ENCODE assay signal across 1 cellular context in the genomic region with DNA sequence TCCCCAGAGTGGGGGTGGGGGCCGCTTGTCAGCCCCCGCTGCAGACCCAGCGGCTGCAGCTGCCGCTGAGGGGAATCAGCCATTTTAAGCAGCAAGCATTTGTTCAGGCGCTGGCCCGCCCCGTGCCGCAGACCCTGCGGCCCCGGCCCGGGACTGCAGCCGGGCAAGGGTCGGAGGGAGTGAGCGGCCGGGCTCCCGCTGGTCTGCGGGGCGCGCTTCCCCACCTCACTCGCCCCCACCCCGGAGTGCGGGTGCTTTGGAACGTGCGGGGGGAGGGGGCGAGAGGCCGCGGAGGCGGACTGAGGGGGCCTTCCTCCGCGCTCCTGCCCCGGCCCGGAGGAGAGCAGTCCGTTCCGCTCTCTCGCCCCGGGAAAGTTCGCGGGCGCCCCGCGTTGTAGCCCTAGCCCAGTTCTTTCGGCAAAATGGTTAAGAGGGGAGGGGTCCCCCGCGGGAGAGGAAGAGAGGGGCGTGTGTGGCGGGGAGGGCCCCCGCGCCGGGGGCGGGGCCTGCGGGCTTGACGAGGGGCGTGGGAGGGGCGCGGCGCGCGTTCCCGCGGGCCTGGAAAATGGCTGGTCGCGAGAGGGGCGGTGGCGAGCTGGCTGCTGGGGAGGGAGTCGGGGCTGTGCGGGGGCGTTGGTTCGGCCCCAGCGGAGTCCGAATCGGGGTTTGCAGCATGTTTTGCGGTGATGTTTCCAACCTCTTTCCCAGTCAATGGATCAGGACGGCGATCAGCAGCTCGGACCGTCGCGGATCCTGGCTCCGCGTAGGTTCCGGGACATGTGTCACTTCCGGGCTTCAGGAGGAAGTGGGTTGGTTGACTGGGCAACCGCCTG.
TF ChIP-seq lines count a peak whose summit lies in the region.

No MANE protein-coding gene starts in this region.

TF ChIP-seq in K562, 482 proteins besides CTCF, POLR2A, EP300 and RAD21 (continued from another document and continues in another):
- TF ChIP-seq C11orf30 (IDR thresholded peaks at IDR 0.05; ENCODE audit: low read depth), result peak; percentile 57; the same call in 1 of the 2 replicates
- TF ChIP-seq CXXC5 (CRISPR knock-in tag; IDR thresholded peaks at IDR 0.05), result peak; percentile 54; the same call in 1 of the 2 replicates
- TF ChIP-seq FOXM1 (IDR thresholded peaks at IDR 0.05; ENCODE audit: low read depth), result no peak
- 0 out of 2 replicates have a peak, but pooled peaks have one; percentile 39 for TF ChIP-seq FOXM1 (CRISPR knock-in tag; IDR thresholded peaks at IDR 0.05; ENCODE audit: low read depth)
- TF ChIP-seq MAX (CRISPR knock-in tag; IDR thresholded peaks at IDR 0.05), result peak; percentile 11; the same call in 1 of the 2 replicates
- TF ChIP-seq, protein P1, sequence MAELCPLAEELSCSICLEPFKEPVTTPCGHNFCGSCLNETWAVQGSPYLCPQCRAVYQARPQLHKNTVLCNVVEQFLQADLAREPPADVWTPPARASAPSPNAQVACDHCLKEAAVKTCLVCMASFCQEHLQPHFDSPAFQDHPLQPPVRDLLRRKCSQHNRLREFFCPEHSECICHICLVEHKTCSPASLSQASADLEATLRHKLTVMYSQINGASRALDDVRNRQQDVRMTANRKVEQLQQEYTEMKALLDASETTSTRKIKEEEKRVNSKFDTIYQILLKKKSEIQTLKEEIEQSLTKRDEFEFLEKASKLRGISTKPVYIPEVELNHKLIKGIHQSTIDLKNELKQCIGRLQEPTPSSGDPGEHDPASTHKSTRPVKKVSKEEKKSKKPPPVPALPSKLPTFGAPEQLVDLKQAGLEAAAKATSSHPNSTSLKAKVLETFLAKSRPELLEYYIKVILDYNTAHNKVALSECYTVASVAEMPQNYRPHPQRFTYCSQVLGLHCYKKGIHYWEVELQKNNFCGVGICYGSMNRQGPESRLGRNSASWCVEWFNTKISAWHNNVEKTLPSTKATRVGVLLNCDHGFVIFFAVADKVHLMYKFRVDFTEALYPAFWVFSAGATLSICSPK (IDR thresholded peaks at IDR 0.05; ENCODE audit: borderline replicate concordance), result no peak
- peak; percentile 40; the same call in 1 of the 2 replicates for TF ChIP-seq JUND (IDR thresholded peaks at IDR 0.05; ENCODE audit: borderline replicate concordance, low read depth, low read length)
- no peak; the same call in 2 of the 3 replicates for TF ChIP-seq JUND (tag; IDR thresholded peaks at IDR 0.05; ENCODE audit: borderline replicate concordance, low read depth, low read length)
- 0 out of 2 replicates have a peak, but pooled peaks have one; percentile 39 for TF ChIP-seq TAF7 (tag; IDR thresholded peaks at IDR 0.05)
- no peak for TF ChIP-seq NCOR1 (IDR thresholded peaks at IDR 0.05)
- peak; percentile 49 to 83; a peak in 2 of 4 replicates for TF ChIP-seq ETV6 (IDR thresholded peaks at IDR 0.05; ENCODE audit: borderline replicate concordance in 1 of 2, low read depth in 2 of 2, low read length in 1 of 2)
- TF ChIP-seq ETV6 (CRISPR knock-in tag; IDR thresholded peaks at IDR 0.05; ENCODE audit: borderline replicate concordance), result no peak
- TF ChIP-seq RB1 (IDR thresholded peaks at IDR 0.05; ENCODE audit: low read depth), result 0 out of 2 replicates have a peak, but pooled peaks have one; percentile 25
- TF ChIP-seq DPF2 (IDR thresholded peaks at IDR 0.05), result 0 out of 2 replicates have a peak, but pooled peaks have one; percentile 24
- TF ChIP-seq, protein P2, sequence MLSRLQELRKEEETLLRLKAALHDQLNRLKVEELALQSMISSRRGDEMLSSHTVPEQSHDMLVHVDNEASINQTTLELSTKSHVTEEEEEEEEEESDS (CRISPR knock-in tag; IDR thresholded peaks at IDR 0.05), result no peak
- peak; percentile 82 for TF ChIP-seq HMGN3 (IDR thresholded peaks at IDR 0.05; ENCODE audit: borderline replicate concordance, extremely low read depth, insufficient read length, low read depth, low read length)
- no peak for TF ChIP-seq HNRNPK (IDR thresholded peaks at IDR 0.05; ENCODE audit: low read depth, low read length, poor library complexity, severe bottlenecking)
- TF ChIP-seq NCOA1 (IDR thresholded peaks at IDR 0.05; ENCODE audit: low read depth), result peak; percentile 41; the same call in 1 of the 2 replicates
- TF ChIP-seq KDM2B (CRISPR knock-in tag; IDR thresholded peaks at IDR 0.05), result peak; percentile 23; the same call in 1 of the 2 replicates
- no peak for TF ChIP-seq MCM5 (IDR thresholded peaks at IDR 0.05; ENCODE audit: low read depth)
- peak; percentile 79 for TF ChIP-seq POLR2B (IDR thresholded peaks at IDR 0.05; ENCODE audit: low read depth, partially characterized antibody)
- TF ChIP-seq TAF9B (IDR thresholded peaks at IDR 0.05; ENCODE audit: partially characterized antibody), result peak; percentile 66
- TF ChIP-seq EZH2 (IDR thresholded peaks at IDR 0.05; ENCODE audit: borderline replicate concordance, low read depth, low read length), result no peak
- TF ChIP-seq CBX1 (IDR thresholded peaks at IDR 0.05; ENCODE audit: low read depth), result 0 out of 2 replicates have a peak, but pooled peaks have one; percentile 48
- TF ChIP-seq U2AF1 (optimal IDR thresholded peaks at IDR 0.05; ENCODE audit: low read depth, low read length), result peak; percentile 60
- TF ChIP-seq, protein P3, sequence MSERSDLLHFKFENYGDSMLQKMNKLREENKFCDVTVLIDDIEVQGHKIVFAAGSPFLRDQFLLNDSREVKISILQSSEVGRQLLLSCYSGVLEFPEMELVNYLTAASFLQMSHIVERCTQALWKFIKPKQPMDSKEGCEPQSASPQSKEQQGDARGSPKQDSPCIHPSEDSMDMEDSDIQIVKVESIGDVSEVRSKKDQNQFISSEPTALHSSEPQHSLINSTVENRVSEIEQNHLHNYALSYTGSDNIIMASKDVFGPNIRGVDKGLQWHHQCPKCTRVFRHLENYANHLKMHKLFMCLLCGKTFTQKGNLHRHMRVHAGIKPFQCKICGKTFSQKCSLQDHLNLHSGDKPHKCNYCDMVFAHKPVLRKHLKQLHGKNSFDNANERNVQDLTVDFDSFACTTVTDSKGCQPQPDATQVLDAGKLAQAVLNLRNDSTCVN (CRISPR knock-in tag; IDR thresholded peaks at IDR 0.05), result no peak
- TF ChIP-seq ZBTB8A (IDR thresholded peaks at IDR 0.05; ENCODE audit: partially characterized antibody), result no peak
- TF ChIP-seq PML (IDR thresholded peaks at IDR 0.05; ENCODE audit: low read length), result peak; percentile 74; the same call in 1 of the 2 replicates
- no peak for TF ChIP-seq HMGXB4 (CRISPR knock-in tag; IDR thresholded peaks at IDR 0.05)
- no peak for TF ChIP-seq FOXA3 (CRISPR knock-in tag; conservative IDR thresholded peaks at IDR 0.05 in 1 of 2, IDR thresholded peaks at IDR 0.05 in 1 of 2)
- 0 out of 2 replicates have a peak, but pooled peaks have one; percentile 39 for TF ChIP-seq ZNF263 (CRISPR knock-in tag; IDR thresholded peaks at IDR 0.05; ENCODE audit: borderline replicate concordance)
- TF ChIP-seq ZNF146 (CRISPR knock-in tag; IDR thresholded peaks at IDR 0.05; ENCODE audit: unreplicated experiment), result no peak
- TF ChIP-seq PATZ1 (CRISPR knock-in tag; IDR thresholded peaks at IDR 0.05; ENCODE audit: borderline replicate concordance), result no peak
- 0 out of 2 replicates have a peak, but pooled peaks have one; percentile 16 for TF ChIP-seq ZNF232 (CRISPR knock-in tag; IDR thresholded peaks at IDR 0.05)
- peak; percentile 87 for TF ChIP-seq EGR1 (conservative IDR thresholded peaks at IDR 0.05)
- TF ChIP-seq SMAD1 (IDR thresholded peaks at IDR 0.05; ENCODE audit: low read depth, low read length, partially characterized antibody), result peak; percentile 32
- peak; percentile 68 for TF ChIP-seq PCBP1 (IDR thresholded peaks at IDR 0.05; ENCODE audit: low read depth, low read length, poor library complexity, severe bottlenecking)
- TF ChIP-seq CREM (IDR thresholded peaks at IDR 0.05; ENCODE audit: low read depth), result peak; percentile 90
- TF ChIP-seq, protein P4, sequence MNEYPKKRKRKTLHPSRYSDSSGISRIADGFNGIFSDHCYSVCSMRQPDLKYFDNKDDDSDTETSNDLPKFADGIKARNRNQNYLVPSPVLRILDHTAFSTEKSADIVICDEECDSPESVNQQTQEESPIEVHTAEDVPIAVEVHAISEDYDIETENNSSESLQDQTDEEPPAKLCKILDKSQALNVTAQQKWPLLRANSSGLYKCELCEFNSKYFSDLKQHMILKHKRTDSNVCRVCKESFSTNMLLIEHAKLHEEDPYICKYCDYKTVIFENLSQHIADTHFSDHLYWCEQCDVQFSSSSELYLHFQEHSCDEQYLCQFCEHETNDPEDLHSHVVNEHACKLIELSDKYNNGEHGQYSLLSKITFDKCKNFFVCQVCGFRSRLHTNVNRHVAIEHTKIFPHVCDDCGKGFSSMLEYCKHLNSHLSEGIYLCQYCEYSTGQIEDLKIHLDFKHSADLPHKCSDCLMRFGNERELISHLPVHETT (CRISPR knock-in tag; conservative IDR thresholded peaks at IDR 0.05 in 1 of 2, IDR thresholded peaks at IDR 0.05 in 1 of 2), result peak in 1 of 2 experiments; percentile 53; a peak in 1 of 4 replicates
- peak in 1 of 3 experiments; percentile 88; a peak in 2 of 6 replicates for TF ChIP-seq ZBTB11 (CRISPR knock-in tag; IDR thresholded peaks at IDR 0.05)
- TF ChIP-seq ETS1 (conservative IDR thresholded peaks at IDR 0.05; ENCODE audit: control insufficient read depth, low read depth, low read length), result peak; percentile 71; the same call in 1 of the 2 replicates
- peak; percentile 30 to 92 (median 87) for TF ChIP-seq YY1 (IDR thresholded peaks at IDR 0.05; ENCODE audit: borderline replicate concordance in 1 of 3, control insufficient read depth in 1 of 3, extremely low read depth in 1 of 3, insufficient read depth in 3 of 3, insufficient read length in 1 of 3, insufficient replicate concordance in 2 of 3, low read depth in 1 of 3, low read length in 2 of 3)
- TF ChIP-seq BRCA1 (IDR thresholded peaks at IDR 0.05), result no peak
- TF ChIP-seq BRCA1 (CRISPR knock-in tag; IDR thresholded peaks at IDR 0.05), result no peak
- peak; percentile 64; the same call in 1 of the 2 replicates for TF ChIP-seq ZC3H4 (CRISPR knock-in tag; IDR thresholded peaks at IDR 0.05; ENCODE audit: borderline replicate concordance)
- TF ChIP-seq ETV1 (tag; conservative IDR thresholded peaks at IDR 0.05; ENCODE audit: low read depth), result peak; percentile 76
- no peak for TF ChIP-seq HSF4 (CRISPR knock-in tag; IDR thresholded peaks at IDR 0.05; ENCODE audit: borderline replicate concordance)
- TF ChIP-seq RBBP5 (IDR thresholded peaks at IDR 0.05; ENCODE audit: borderline replicate concordance, insufficient read depth, low read length, poor library complexity, severe bottlenecking), result peak; percentile 88
